ENCODE assay signal across 8 cellular contexts in the genomic region with DNA sequence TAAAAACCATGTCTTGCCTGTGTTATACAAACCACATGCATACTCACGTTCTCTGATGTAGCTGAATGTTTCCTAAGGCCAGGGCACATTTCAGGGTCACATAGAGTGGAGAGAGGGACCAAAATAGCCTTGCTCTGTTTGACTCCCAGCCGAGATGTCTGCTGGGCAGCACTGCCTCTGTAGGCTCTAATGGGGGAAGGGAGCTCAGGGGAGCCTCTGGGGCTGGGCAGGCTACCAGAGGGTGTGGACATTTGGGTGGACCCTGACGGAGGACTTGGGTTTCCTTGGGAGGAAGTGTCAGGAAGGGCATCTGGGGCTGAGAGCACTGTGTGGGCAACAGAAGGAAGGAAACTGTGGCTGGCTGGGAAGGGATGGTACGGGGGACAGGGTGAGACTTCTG.
A peak's percentile ranks its signal among the peaks of the same experiment; 100 is the strongest.
DNase-seq lines count a peak whose midpoint lies in the region; ATAC-seq and TF ChIP-seq lines count a peak whose summit lies in the region.
"Not testable (repeated sequence)": the region's sequence is repeated elsewhere in the genome, so short reads cannot be mapped to it uniquely, and the experiment has no call there.

No MANE protein-coding gene starts in this region.

- not testable (repeated sequence) for TF ChIP-seq POLR2A in gastrocnemius medialis (IDR thresholded peaks at IDR 0.05)

- H4K20me1 ChIP-seq in BLaER1 treated with 17β-estradiol and CSF1 and Interleukin-3, amounts not matched to agents 10 nM and 100 nM: not testable (repeated sequence)

- not testable (repeated sequence) for H3K9ac ChIP-seq in BLaER1 treated with 17β-estradiol and CSF1 and Interleukin-3, amounts not matched to agents 10 nM and 100 nM

- not testable (repeated sequence) for H3K4me3 ChIP-seq in BLaER1 treated with 17β-estradiol and CSF1 and Interleukin-3, amounts not matched to agents 10 nM and 100 nM; lower lobe of right lung; gastrocnemius medialis; aorta (ENCODE audit: low read length in 2 of 2)
- H3K4me3 ChIP-seq in neutrophil (ENCODE audit: low read depth in 1 of 2, low read length in 1 of 2): peak overlapping the region in 1 of 2 experiments; percentile 34

- not testable (repeated sequence) for H3K36me3 ChIP-seq in BLaER1 treated with 17β-estradiol and CSF1 and Interleukin-3, amounts not matched to agents 10 nM and 100 nM; lower lobe of right lung; neutrophil; gastrocnemius medialis; aorta (ENCODE audit: control insufficient read depth in 1 of 2, insufficient read depth in 2 of 2, low read length in 1 of 2)

- H3K27me3 ChIP-seq in BLaER1 treated with 17β-estradiol and CSF1 and Interleukin-3, amounts not matched to agents 10 nM and 100 nM; lower lobe of right lung (ENCODE audit: low read depth); neutrophil; gastrocnemius medialis; aorta (ENCODE audit: control insufficient read depth in 1 of 2, insufficient read depth in 2 of 2, low read length in 1 of 2): not testable (repeated sequence)

- intact Hi-C loops in Right ventricle myocardium superior (cut with DNase I); left cardiac atrium (cut with DNase I); lower lobe of right lung (cut with DNase I); gastrocnemius medialis (cut with DNase I; ENCODE audit: low total_unique reads); aorta (cut with DNase I): not testable (repeated sequence)

- peak overlapping the region in 6 of 11 experiments; percentile 41 to 66 (median 54); a peak in 2 of 22 replicates for H3K4me2 ChIP-seq in BLaER1 treated with 17β-estradiol and CSF1 and Interleukin-3, amounts not matched to agents 10 nM and 100 nM

- ATAC-seq in Right ventricle myocardium superior (ENCODE audit: poor library complexity) (peak; percentile 92), left cardiac atrium (peak; percentile 80), left lobe of liver (peak; percentile 17), lower lobe of right lung (peak; percentile 15 to 40), gastrocnemius medialis (peak; percentile 59 to 90), aorta (ENCODE audit: low FRiP score) (peak; percentile 40)

- H3K4me1 ChIP-seq in BLaER1 treated with 17β-estradiol and CSF1 and Interleukin-3, amounts not matched to agents 10 nM and 100 nM: peaks cover 0 to 38% (median 22%) of the 10 kb centered on the region in 10 experiments; a peak in 15 of 20 replicates
- H3K4me1 ChIP-seq in lower lobe of right lung; gastrocnemius medialis; aorta (ENCODE audit: control insufficient read depth in 1 of 2, insufficient read depth in 2 of 2, low read length in 2 of 2): not testable (repeated sequence)
- H3K4me1 ChIP-seq in neutrophil (ENCODE audit: control insufficient read depth in 1 of 2, insufficient read depth in 1 of 2, low read depth in 1 of 2, low read length in 1 of 2): peaks cover 20 to 22% of the 10 kb centered on the region in 2 experiments

- H3K27ac ChIP-seq in BLaER1 treated with 17β-estradiol and CSF1 and Interleukin-3, amounts not matched to agents 10 nM and 100 nM: peak overlapping the region in 1 of 11 experiments; percentile 64; a peak in 3 of 22 replicates
- H3K27ac ChIP-seq in lower lobe of right lung; gastrocnemius medialis; aorta (ENCODE audit: low read depth in 1 of 2, low read length in 2 of 2): not testable (repeated sequence)
- peak overlapping the region; percentile 84 for H3K27ac ChIP-seq in neutrophil

- in situ Hi-C loops in gastrocnemius medialis (cut with MboI; ENCODE audit: low sequenced_read_pairs in 4 of 4): not testable (repeated sequence)

- not testable (repeated sequence) for DNase-seq in Right ventricle myocardium superior; left cardiac atrium; left lobe of liver (ENCODE audit: low spot score); lower lobe of right lung; gastrocnemius medialis; aorta

- WGBS in aorta, 2 donors: no CpG with 5 or more reads among the region's 4 CpGs

- H3K9me3 ChIP-seq in BLaER1 treated with 17β-estradiol and CSF1 and Interleukin-3, amounts not matched to agents 10 nM and 100 nM (replicated peaks in 1 of 11); lower lobe of right lung; neutrophil; gastrocnemius medialis; aorta (ENCODE audit: control insufficient read depth, low read length): not testable (repeated sequence)

- TF ChIP-seq CTCF in lower lobe of right lung (IDR thresholded peaks at IDR 0.05); neutrophil (IDR thresholded peaks at IDR 0.05); gastrocnemius medialis (IDR thresholded peaks at IDR 0.05 in 4 of 5, conservative IDR thresholded peaks at IDR 0.05 in 1 of 5): not testable (repeated sequence)

Comparison
In these comparisons a context has a peak if more than half of its experiments do, and no peak if none do; other contexts are left out.
1. ATAC-seq: peak in every context shown above with its lines; median percentile 92 in Right ventricle myocardium superior; 80 in left cardiac atrium; 74 in gastrocnemius medialis; 40 in aorta; 28 in lower lobe of right lung; 17 in left lobe of liver.